Comparison of ENCODE assay signal across 22 cellular contexts in genomic region chr20:63094767-63095499, GRCh38.
DNase-seq lines count a peak whose midpoint lies in the region; ATAC-seq and TF ChIP-seq lines count a peak whose summit lies in the region.
"Had no signal": no experiment of that assay in that cellular context is flagged by ENCODE, and none has a peak within 500 bp of the region (broad histone marks: within the 10 kb centered on the region; RNA-seq: fewer than 3 reads in every experiment).

No MANE protein-coding gene starts in this region.

- ATAC-seq in HG02870 (IDR thresholded peaks at IDR 0.05; ENCODE audit: unreplicated experiment): no peak
- ATAC-seq: esophagus mucosa, gastrocnemius medialis had no signal

- no peak overlapping the region for H3K4me3 ChIP-seq in BLaER1 treated with 17β-estradiol and CSF1 and Interleukin-3, amounts not matched to agents 10 nM and 100 nM
- H3K4me3 ChIP-seq in coronary artery (no peak overlapping the region), osteoblast (ENCODE audit: insufficient read depth, low read length) (no peak overlapping the region)
- H3K4me3 ChIP-seq: ascending aorta, gastrocnemius medialis, neural progenitor cell, SK-N-MC, stomach had no signal

- H3K27me3 ChIP-seq in BLaER1 treated with 17β-estradiol and CSF1 and Interleukin-3, amounts not matched to agents 10 nM and 100 nM: no peaks in the 10 kb centered on the region
- H3K27me3 ChIP-seq in osteoblast (ENCODE audit: insufficient read depth, low read length): peaks cover 14% of the 10 kb centered on the region
- H3K27me3 ChIP-seq: ascending aorta had no signal

- peaks cover 7 to 71% (median 43%) of the 10 kb centered on the region in 10 experiments; a peak in 17 of 20 replicates for H3K4me1 ChIP-seq in BLaER1 treated with 17β-estradiol and CSF1 and Interleukin-3, amounts not matched to agents 10 nM and 100 nM
- no peaks in the 10 kb centered on the region for H3K4me1 ChIP-seq in osteoblast (ENCODE audit: insufficient read depth, low read length)
- H3K4me1 ChIP-seq: ascending aorta, gastrocnemius medialis, neural progenitor cell, stomach had no signal

- no peaks in the 10 kb centered on the region for H3K36me3 ChIP-seq in BLaER1 treated with 17β-estradiol and CSF1 and Interleukin-3, amounts not matched to agents 10 nM and 100 nM
- no peaks in the 10 kb centered on the region for H3K36me3 ChIP-seq in osteoblast (ENCODE audit: insufficient read depth, low read length)
- H3K36me3 ChIP-seq: ascending aorta, gastrocnemius medialis, neural progenitor cell, stomach had no signal

- DNase-seq in activated T-cell treated with anti-CD3 and anti-CD28 coated beads, Interleukin-2, amount 50 U/mL, for 1 hour: peak; percentile 5
- no peak for DNase-seq in activated T-cell treated with anti-CD3 and anti-CD28 coated beads, Interleukin-2, amount 50 U/mL, for 48 hours
- DNase-seq in coronary artery (ENCODE audit: low spot score): peak; percentile 62
- DNase-seq in osteoblast (ENCODE audit: insufficient read length, low spot score, missing footprints): peak; percentile 63
- DNase-seq in NCI-H2107 treated with DMSO at 0.1 percent for 48 hours (lab: John Stamatoyannopoulos, UW; ENCODE audit: unreplicated experiment): no peak
- no peak for DNase-seq in NCI-H524 (lab: John Stamatoyannopoulos, UW)
- DNase-seq: Calu3; effector CD8-positive, alpha-beta T cell; kidney glomerular epithelial cell; midbrain; NCI-H1092; NCI-H2081; NCI-H446 treated with DMSO at 0.1 percent for 48 hours; stomach; T1000 had no signal

- H3K79me2 ChIP-seq in osteoblast (ENCODE audit: insufficient read depth, low read length): no peaks in the 10 kb centered on the region

- H3K9ac ChIP-seq in BLaER1 treated with 17β-estradiol and CSF1 and Interleukin-3, amounts not matched to agents 10 nM and 100 nM: no peak overlapping the region; a peak in 1 of 22 replicates
- H3K9ac ChIP-seq: neural progenitor cell had no signal

- no peak for TF ChIP-seq CTCF in coronary artery (IDR thresholded peaks at IDR 0.05)
- TF ChIP-seq CTCF in osteoblast (IDR thresholded peaks at IDR 0.05; ENCODE audit: extremely low read depth, low read depth, low read length): no peak

- no peak overlapping the region for H2AFZ ChIP-seq in osteoblast (ENCODE audit: low read length)
- H2AFZ ChIP-seq: neural progenitor cell had no signal

- peak overlapping the region in 9 of 11 experiments; percentile 31 to 75 (median 69); a peak in 17 of 22 replicates for H3K4me2 ChIP-seq in BLaER1 treated with 17β-estradiol and CSF1 and Interleukin-3, amounts not matched to agents 10 nM and 100 nM
- no peak overlapping the region for H3K4me2 ChIP-seq in osteoblast (ENCODE audit: insufficient read depth, low read length)
- H3K4me2 ChIP-seq: neural progenitor cell had no signal

- peaks cover 0 to 49% (median 0%) of the 10 kb centered on the region in 11 experiments; a peak in 5 of 22 replicates for H4K20me1 ChIP-seq in BLaER1 treated with 17β-estradiol and CSF1 and Interleukin-3, amounts not matched to agents 10 nM and 100 nM
- H4K20me1 ChIP-seq in osteoblast (ENCODE audit: insufficient read depth, low read length): no peaks in the 10 kb centered on the region

- H3K27ac ChIP-seq in BLaER1 treated with 17β-estradiol and CSF1 and Interleukin-3, amounts not matched to agents 10 nM and 100 nM: no peak overlapping the region
- H3K27ac ChIP-seq in coronary artery (no peak overlapping the region), osteoblast (ENCODE audit: low read depth, low read length) (no peak overlapping the region)
- H3K27ac ChIP-seq: ascending aorta, gastrocnemius medialis, neural progenitor cell, SK-N-MC, stomach had no signal

- H3K9me3 ChIP-seq in BLaER1 treated with 17β-estradiol and CSF1 and Interleukin-3, amounts not matched to agents 10 nM and 100 nM (replicated peaks in 1 of 11): no peaks in the 10 kb centered on the region
- no peaks in the 10 kb centered on the region for H3K9me3 ChIP-seq in osteoblast (ENCODE audit: low read depth, low read length)
- H3K9me3 ChIP-seq: ascending aorta, gastrocnemius medialis, stomach had no signal

Comparison
In these comparisons a context has a peak if more than half of its experiments do, and no peak if none do; other contexts are left out.
1. DNase-seq: peak in activated T-cell treated with anti-CD3 and anti-CD28 coated beads, Interleukin-2, amount 50 U/mL, for 1 hour (single experiment), coronary artery (single experiment) and osteoblast (single experiment); none in activated T-cell treated with anti-CD3 and anti-CD28 coated beads, Interleukin-2, amount 50 U/mL, for 48 hours (0 of 2), NCI-H2107 treated with DMSO at 0.1 percent for 48 hours (single experiment) and NCI-H524 (0 of 2).